ENCODE assay signal across 1 cellular context in the genomic region with DNA sequence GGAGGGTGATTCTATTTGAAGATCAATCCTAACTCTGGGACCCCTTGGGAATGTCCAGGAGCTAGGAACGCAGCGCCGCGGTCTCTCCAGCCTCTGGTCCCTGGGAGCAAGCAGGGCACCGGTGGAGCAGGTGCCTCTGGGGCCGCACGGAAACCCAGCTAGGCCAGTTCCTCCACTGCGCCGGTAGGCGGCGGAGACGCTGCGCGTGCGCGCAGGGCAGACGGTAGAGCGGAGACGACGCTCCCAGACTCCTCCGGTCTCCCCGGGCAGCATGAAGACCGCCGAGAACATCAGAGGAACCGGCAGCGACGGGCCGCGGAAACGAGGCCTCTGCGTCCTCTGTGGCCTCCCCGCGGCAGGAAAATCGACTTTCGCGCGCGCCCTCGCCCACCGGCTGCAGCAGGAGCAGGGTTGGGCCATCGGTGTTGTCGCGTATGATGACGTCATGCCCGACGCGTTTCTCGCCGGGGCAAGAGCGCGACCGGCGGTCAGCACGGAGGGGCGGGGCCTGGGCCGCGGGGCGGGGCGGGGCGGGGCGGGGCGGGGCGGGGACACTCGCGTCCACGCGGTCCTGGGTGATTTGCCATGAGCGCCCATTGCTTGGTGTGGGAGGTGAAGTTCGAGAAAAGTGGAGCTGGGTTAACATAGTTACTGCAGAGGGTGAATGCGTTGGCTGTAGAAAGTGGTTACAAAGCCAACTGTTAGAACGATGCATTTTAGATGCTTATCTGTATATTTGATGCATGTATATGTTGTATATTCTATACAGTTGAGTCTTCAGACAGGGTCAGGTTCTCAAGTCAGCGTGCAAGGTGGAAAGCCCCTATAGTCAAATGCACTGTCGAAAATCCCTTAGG.
A peak's percentile ranks its signal among the peaks of the same experiment; 100 is the strongest.
TF ChIP-seq lines count a peak whose summit lies in the region.

A gene with protein sequence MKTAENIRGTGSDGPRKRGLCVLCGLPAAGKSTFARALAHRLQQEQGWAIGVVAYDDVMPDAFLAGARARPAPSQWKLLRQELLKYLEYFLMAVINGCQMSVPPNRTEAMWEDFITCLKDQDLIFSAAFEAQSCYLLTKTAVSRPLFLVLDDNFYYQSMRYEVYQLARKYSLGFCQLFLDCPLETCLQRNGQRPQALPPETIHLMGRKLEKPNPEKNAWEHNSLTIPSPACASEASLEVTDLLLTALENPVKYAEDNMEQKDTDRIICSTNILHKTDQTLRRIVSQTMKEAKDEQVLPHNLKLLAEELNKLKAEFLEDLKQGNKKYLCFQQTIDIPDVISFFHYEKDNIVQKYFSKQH (plus strand): TSS at position 193 of the 857 bp plus-strand sequence. CDS start 79 bp downstream, at position 272.

TF ChIP-seq in SK-N-SH, 30 proteins besides CTCF, POLR2A, EP300 and RAD21 (continued from another document):
- TF ChIP-seq, protein P1, sequence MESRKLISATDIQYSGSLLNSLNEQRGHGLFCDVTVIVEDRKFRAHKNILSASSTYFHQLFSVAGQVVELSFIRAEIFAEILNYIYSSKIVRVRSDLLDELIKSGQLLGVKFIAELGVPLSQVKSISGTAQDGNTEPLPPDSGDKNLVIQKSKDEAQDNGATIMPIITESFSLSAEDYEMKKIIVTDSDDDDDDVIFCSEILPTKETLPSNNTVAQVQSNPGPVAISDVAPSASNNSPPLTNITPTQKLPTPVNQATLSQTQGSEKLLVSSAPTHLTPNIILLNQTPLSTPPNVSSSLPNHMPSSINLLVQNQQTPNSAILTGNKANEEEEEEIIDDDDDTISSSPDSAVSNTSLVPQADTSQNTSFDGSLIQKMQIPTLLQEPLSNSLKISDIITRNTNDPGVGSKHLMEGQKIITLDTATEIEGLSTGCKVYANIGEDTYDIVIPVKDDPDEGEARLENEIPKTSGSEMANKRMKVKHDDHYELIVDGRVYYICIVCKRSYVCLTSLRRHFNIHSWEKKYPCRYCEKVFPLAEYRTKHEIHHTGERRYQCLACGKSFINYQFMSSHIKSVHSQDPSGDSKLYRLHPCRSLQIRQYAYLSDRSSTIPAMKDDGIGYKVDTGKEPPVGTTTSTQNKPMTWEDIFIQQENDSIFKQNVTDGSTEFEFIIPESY (IDR thresholded peaks at IDR 0.05; ENCODE audit: borderline replicate concordance, low read depth): peak; percentile 77; the same call in 1 of the 2 replicates
- TF ChIP-seq MAX (IDR thresholded peaks at IDR 0.05; ENCODE audit: low read depth): peak; percentile 72
- peak; percentile 46; the same call in 1 of the 2 replicates for TF ChIP-seq SIN3A (IDR thresholded peaks at IDR 0.05; ENCODE audit: borderline replicate concordance, low read depth, low read length)
- TF ChIP-seq RCOR1 (IDR thresholded peaks at IDR 0.05; ENCODE audit: low read length): 0 out of 2 replicates have a peak, but pooled peaks have one; percentile 44
- no peak for TF ChIP-seq ELF1 (IDR thresholded peaks at IDR 0.05)
- TF ChIP-seq SMC3 (IDR thresholded peaks at IDR 0.05; ENCODE audit: low read depth, low read length): peak; percentile 22; the same call in 1 of the 2 replicates
- no peak for TF ChIP-seq IRF3 (IDR thresholded peaks at IDR 0.05; ENCODE audit: low read depth, low read length)
- peak; percentile 87 for TF ChIP-seq NRF1 (IDR thresholded peaks at IDR 0.05; ENCODE audit: low read depth, low read length)
- TF ChIP-seq RFX5 (IDR thresholded peaks at IDR 0.05; ENCODE audit: low read length): no peak
- TF ChIP-seq, protein P2, sequence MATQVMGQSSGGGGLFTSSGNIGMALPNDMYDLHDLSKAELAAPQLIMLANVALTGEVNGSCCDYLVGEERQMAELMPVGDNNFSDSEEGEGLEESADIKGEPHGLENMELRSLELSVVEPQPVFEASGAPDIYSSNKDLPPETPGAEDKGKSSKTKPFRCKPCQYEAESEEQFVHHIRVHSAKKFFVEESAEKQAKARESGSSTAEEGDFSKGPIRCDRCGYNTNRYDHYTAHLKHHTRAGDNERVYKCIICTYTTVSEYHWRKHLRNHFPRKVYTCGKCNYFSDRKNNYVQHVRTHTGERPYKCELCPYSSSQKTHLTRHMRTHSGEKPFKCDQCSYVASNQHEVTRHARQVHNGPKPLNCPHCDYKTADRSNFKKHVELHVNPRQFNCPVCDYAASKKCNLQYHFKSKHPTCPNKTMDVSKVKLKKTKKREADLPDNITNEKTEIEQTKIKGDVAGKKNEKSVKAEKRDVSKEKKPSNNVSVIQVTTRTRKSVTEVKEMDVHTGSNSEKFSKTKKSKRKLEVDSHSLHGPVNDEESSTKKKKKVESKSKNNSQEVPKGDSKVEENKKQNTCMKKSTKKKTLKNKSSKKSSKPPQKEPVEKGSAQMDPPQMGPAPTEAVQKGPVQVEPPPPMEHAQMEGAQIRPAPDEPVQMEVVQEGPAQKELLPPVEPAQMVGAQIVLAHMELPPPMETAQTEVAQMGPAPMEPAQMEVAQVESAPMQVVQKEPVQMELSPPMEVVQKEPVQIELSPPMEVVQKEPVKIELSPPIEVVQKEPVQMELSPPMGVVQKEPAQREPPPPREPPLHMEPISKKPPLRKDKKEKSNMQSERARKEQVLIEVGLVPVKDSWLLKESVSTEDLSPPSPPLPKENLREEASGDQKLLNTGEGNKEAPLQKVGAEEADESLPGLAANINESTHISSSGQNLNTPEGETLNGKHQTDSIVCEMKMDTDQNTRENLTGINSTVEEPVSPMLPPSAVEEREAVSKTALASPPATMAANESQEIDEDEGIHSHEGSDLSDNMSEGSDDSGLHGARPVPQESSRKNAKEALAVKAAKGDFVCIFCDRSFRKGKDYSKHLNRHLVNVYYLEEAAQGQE (IDR thresholded peaks at IDR 0.05; ENCODE audit: low read depth, low read length): 0 out of 2 replicates have a peak, but pooled peaks have one; percentile 33
- TF ChIP-seq TCF12 (IDR thresholded peaks at IDR 0.05): no peak; the same call in 1 of the 2 replicates
- TF ChIP-seq FOXM1 (IDR thresholded peaks at IDR 0.05; ENCODE audit: low read depth): no peak
